In the genomic region with DNA sequence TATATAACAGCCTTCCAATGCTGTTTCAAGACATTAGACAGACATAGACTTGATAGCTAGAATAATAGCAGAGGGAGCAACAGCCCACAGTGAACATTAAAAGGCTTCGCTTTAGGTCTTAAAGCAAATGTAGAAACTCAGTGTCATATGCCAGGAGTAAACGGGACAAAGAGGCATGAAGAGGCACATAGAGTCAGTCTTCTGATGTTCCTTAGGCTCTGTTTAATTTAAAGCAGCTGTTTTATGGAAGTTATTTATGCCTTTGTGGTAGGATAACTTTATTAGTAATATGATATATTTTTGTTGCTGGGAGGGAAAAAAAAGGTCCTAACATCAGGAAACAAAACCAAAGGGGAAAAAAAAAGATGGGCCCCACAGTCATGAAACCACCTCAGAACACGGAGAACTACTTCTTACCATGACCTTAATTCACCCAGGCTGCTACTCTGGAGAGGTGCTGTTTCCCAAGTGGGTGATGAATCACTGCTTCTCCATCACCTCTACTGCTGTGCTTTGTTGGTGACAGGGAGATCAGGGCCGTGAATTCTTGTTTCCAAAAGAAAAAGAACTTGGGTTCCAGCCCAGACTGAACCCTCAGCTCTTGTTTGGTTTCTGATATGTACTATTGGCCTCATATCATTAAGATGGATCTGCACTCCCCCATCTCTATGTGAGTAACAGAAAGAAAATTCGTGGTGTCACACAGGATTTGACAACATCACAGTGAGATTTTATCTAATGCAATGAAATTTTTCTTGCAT, we compare ENCODE assay signal across 16 cellular contexts.
A peak's percentile ranks its signal among the peaks of the same experiment; 100 is the strongest.
DNase-seq lines count a peak whose midpoint lies in the region; ATAC-seq and TF ChIP-seq lines count a peak whose summit lies in the region.
"Had no signal": no experiment of that assay in that cellular context is flagged by ENCODE, and none has a peak within 500 bp of the region (broad histone marks: within the 10 kb centered on the region; RNA-seq: fewer than 3 reads in every experiment).

No MANE protein-coding gene starts in this region.

- no peak overlapping the region for H3K27ac ChIP-seq in heart left ventricle
- H3K27ac ChIP-seq: spleen, VCaP had no signal

- peak; percentile 56 for DNase-seq in HFF-Myc (ENCODE audit: extremely low read depth, low read depth)
- peak; percentile 98 for DNase-seq in amniotic epithelial cell (ENCODE audit: low read depth)
- DNase-seq in heart left ventricle: peak in 1 of 5 donors; percentile 40
- DNase-seq in skeletal muscle cell (ENCODE audit: low read depth): peak; percentile 98
- no peak for DNase-seq in globus pallidus (ENCODE audit: low spot score)
- DNase-seq in stimulated activated CD4-positive, alpha-beta T cell treated with anti-CD3 and anti-CD28 coated beads, Interleukin-4, amount 100 ng/mL, for 4 hours: no peak
- no peak for DNase-seq in midbrain (lab: John Stamatoyannopoulos, UW)
- DNase-seq: activated T-cell treated with anti-CD3 and anti-CD28 coated beads, Interleukin-2, amount 50 U/mL, for 1 hour; central memory CD4-positive, alpha-beta T cell; DMS79 treated with DMSO at 0.1 percent for 48 hours; Karpas-422; spleen had no signal

- 49 to 59% (median 56%) methylated on average over 5 of the region's 5 CpGs for WGBS in heart left ventricle, 4 donors

- H3K36me3 ChIP-seq in heart left ventricle: no peaks in the 10 kb centered on the region

- H3K27me3 ChIP-seq in heart left ventricle: no peaks in the 10 kb centered on the region
- H3K27me3 ChIP-seq: gastroesophageal sphincter, spleen had no signal

- peaks cover 0 to 13% (median 1%) of the 10 kb centered on the region in 12 donors for H3K4me1 ChIP-seq in heart left ventricle
- H3K4me1 ChIP-seq: spleen had no signal

- intact Hi-C loops in heart left ventricle (cut with DNase I): no loop called here

- ATAC-seq in heart left ventricle (peak; percentile 86 to 98 (median 90)), GM21447 (IDR thresholded peaks at IDR 0.05; ENCODE audit: unreplicated experiment) (no peak)
- ATAC-seq: gastroesophageal sphincter, Panc1 had no signal

- H3K4me3 ChIP-seq in HFF-Myc (replicated peaks; ENCODE audit: low read depth, low read length): no peak overlapping the region
- no peak overlapping the region for H3K4me3 ChIP-seq in heart left ventricle
- no peak overlapping the region for H3K4me3 ChIP-seq in skeletal muscle cell (ENCODE audit: low read depth, low read length)
- H3K4me3 ChIP-seq: gastroesophageal sphincter, spleen had no signal

- no peak for TF ChIP-seq POLR2A in heart left ventricle (IDR thresholded peaks at IDR 0.05)

- peaks cover 0 to 3% (median 0%) of the 10 kb centered on the region in 12 donors for H3K9me3 ChIP-seq in heart left ventricle
- H3K9me3 ChIP-seq: gastroesophageal sphincter, spleen had no signal

- TF ChIP-seq CTCF in HFF-Myc (IDR thresholded peaks at IDR 0.05; ENCODE audit: low read depth, low read length, missing control alignments) (no peak), heart left ventricle (IDR thresholded peaks at IDR 0.05) (no peak)

Comparison
In these comparisons a context has a peak if more than half of its experiments do, and no peak if none do; other contexts are left out.
1. DNase-seq: peak in HFF-Myc (single experiment), amniotic epithelial cell (single experiment) and skeletal muscle cell (single experiment); none in globus pallidus (single experiment), stimulated activated CD4-positive, alpha-beta T cell treated with anti-CD3 and anti-CD28 coated beads, Interleukin-4, amount 100 ng/mL, for 4 hours (0 of 2) and midbrain (single experiment).